ENCODE assay signal across 1 cellular context in genomic region chr19:35460608-35461007, GRCh38.
TF ChIP-seq lines count a peak whose summit lies in the region.

No MANE protein-coding gene starts in this region.

TF ChIP-seq in K562, 482 proteins besides CTCF, POLR2A, EP300 and RAD21:
- 0 out of 2 replicates have a peak, but pooled peaks have one; percentile 22 for TF ChIP-seq BHLHE40 (IDR thresholded peaks at IDR 0.05; ENCODE audit: low read length)
- no peak for TF ChIP-seq KLF10 (CRISPR knock-in tag; IDR thresholded peaks at IDR 0.05)
